Comparison of ENCODE assay signal across 1 cellular context in genomic region chr7:100889761-100890639, GRCh38.
A peak's percentile ranks its signal among the peaks of the same experiment; 100 is the strongest.
TF ChIP-seq lines count a peak whose summit lies in the region.

No MANE protein-coding gene starts in this region.

TF ChIP-seq in IMR-90, 13 proteins besides CTCF, POLR2A, EP300 and RAD21:
- TF ChIP-seq BHLHE40 (IDR thresholded peaks at IDR 0.05; ENCODE audit: low read depth, low read length) (0 out of 2 replicates have a peak, but pooled peaks have one; percentile 1), MAZ (IDR thresholded peaks at IDR 0.05; ENCODE audit: borderline replicate concordance, low read depth, low read length) (peak; percentile 62; the same call in 1 of the 2 replicates), USF2 (IDR thresholded peaks at IDR 0.05; ENCODE audit: low read depth, low read length) (peak; percentile 60; the same call in 1 of the 2 replicates), ELK1 (IDR thresholded peaks at IDR 0.05; ENCODE audit: borderline replicate concordance, low read depth, low read length) (no peak), SMC3 (IDR thresholded peaks at IDR 0.05; ENCODE audit: low read depth, low read length) (no peak), NFE2L2 (IDR thresholded peaks at IDR 0.05; ENCODE audit: low read depth, low read length) (no peak)
